18 cellular contexts compared by ENCODE assay signal in genomic region chr19:45307361-45307760, GRCh38. TPM values are rescaled to one million over a fixed set of nuclear protein-coding genes. Genes with fewer than 3 reads are reported as not detected.
"Had no signal": no experiment of that assay in that cellular context is flagged by ENCODE, and none has a peak within 500 bp of the region (broad histone marks: within the 10 kb centered on the region; RNA-seq: fewer than 3 reads in every experiment).

No MANE protein-coding gene starts in this region.

- H3K27ac Mint-ChIP-seq: IgD-negative memory B cell had no signal

- H3K4me3 Mint-ChIP-seq: IgD-negative memory B cell had no signal

- H3K4me1 ChIP-seq: SJSA1 had no signal

- H3K27me3 Mint-ChIP-seq: IgD-negative memory B cell had no signal

- H3K4me3 ChIP-seq: MG63, SJSA1, SK-N-MC had no signal

- H3K9me3 ChIP-seq: MG63, SJSA1 had no signal

- H3K27me3 ChIP-seq: MG63, SJSA1 had no signal

- DNase-seq: KG1, NCI-H1092, NCI-H1105 treated with DMSO at 0.1 percent for 48 hours, NCI-H1417 treated with DMSO at 0.1 percent for 48 hours, NCI-H1694 treated with DMSO at 0.1 percent for 48 hours, NCI-H2081, NCI-H2107, NCI-H2227 treated with DMSO at 0.1 percent for 48 hours, NCI-H524, NCI-H774, Right ventricle myocardium superior, SIG-M5 had no signal

- H3K36me3 ChIP-seq: MG63, SJSA1 had no signal

- H3K27ac ChIP-seq: HL-60, SJSA1, SK-N-MC had no signal

RNA-seq across cellular contexts. Expression of gene CKM, which starts 15.3 kb away (rescaled TPM):
- total RNA-seq: NCI-H460, SJSA1 had no signal
- polyA plus RNA-seq: IgD-negative memory B cell had no signal

RNA-seq across cellular contexts. Expression of gene KLC3, which starts 33.2 kb away (rescaled TPM):
- total RNA-seq: Right ventricle myocardium superior had no signal
- polyA plus RNA-seq: IgD-negative memory B cell had no signal
